ENCODE assay signal across 8 cellular contexts in genomic region chr1:27525296-27526271, GRCh38. TPM values are rescaled to one million over a fixed set of nuclear protein-coding genes. Genes with fewer than 3 reads are reported as not detected.
DNase-seq lines count a peak whose midpoint lies in the region; ATAC-seq, FAIRE-seq and TF ChIP-seq lines count a peak whose summit lies in the region.

No MANE protein-coding gene starts in this region.

- dilution Hi-C loops in IMR-90 (cut with HindIII; ENCODE audit: low sequenced_read_pairs, unreplicated experiment) (no loop called here), keratinocyte (cut with MboI; ENCODE audit: extremely low pct_ligation_motif_present, low sequenced_read_pairs) (no loop called here)

- H2BK120ac ChIP-seq in IMR-90 (ENCODE audit: low read depth, low read length): peak overlapping the region; percentile 75

- H3K9me1 ChIP-seq in IMR-90 (ENCODE audit: insufficient read depth, low read length) (peaks cover 19% of the 10 kb centered on the region), keratinocyte (ENCODE audit: control insufficient read depth, extremely low read depth, insufficient read depth, low read length) (no peaks in the 10 kb centered on the region)

- H3K4me3 ChIP-seq in IMR-90 (ENCODE audit: insufficient read depth, low read depth, low read length) (no peak overlapping the region), keratinocyte (ENCODE audit: control insufficient read depth in 2 of 3, extremely low read depth in 1 of 3, insufficient read depth in 2 of 3, low read depth in 1 of 3, low read length in 3 of 3) (no peak overlapping the region)

- WGBS in IMR-90 (ENCODE audit: extremely low coverage in 2 of 2, insufficient read length in 1 of 2), 2 experiments: 60% methylated on average over 5 of the region's 16 CpGs; no CpG with 5 or more reads in 1 of the 2 experiments

- peaks cover 0 to 16% of the 10 kb centered on the region in 2 experiments; a peak in 2 of 4 replicates for H3K79me1 ChIP-seq in IMR-90 (ENCODE audit: low read depth in 1 of 2, low read length in 2 of 2)

- no peaks in the 10 kb centered on the region for H4K20me1 ChIP-seq in IMR-90 (ENCODE audit: insufficient read depth, low read length)
- H4K20me1 ChIP-seq in keratinocyte (ENCODE audit: control insufficient read depth, extremely low read depth, insufficient read depth, low read length): no peaks in the 10 kb centered on the region

- POLR2A ChIA-PET in IMR-90 (lab: Charles Lee; ENCODE audit: unreplicated experiment) (no interaction called here), MCF 10A (lab: Yijun Ruan, JAX) (interaction anchor here (1.6 to 7.2 kb wide), 4 partner anchors 14 to 78 kb away, joined by 3 to 78 read pairs (median 8); partner anchors contain the start of genes AHDC1 and WASF2)

- TF ChIP-seq POLR2A in IMR-90 (IDR thresholded peaks at IDR 0.05; ENCODE audit: low read depth, low read length): no peak

- H3K9ac ChIP-seq in IMR-90 (ENCODE audit: low read depth, low read length): peak overlapping the region; percentile 28; the same call in 1 of the 2 replicates
- peak overlapping the region; percentile 87 for H3K9ac ChIP-seq in keratinocyte (ENCODE audit: control insufficient read depth, extremely low read depth, insufficient read depth, low read length)

- peak overlapping the region; percentile 78 to 89 for H4K8ac ChIP-seq in IMR-90 (ENCODE audit: low read depth in 2 of 2, low read length in 2 of 2)

- H3K27ac ChIP-seq in IMR-90 (ENCODE audit: insufficient read depth, low read length): peak overlapping the region; percentile 55; the same call in 1 of the 2 replicates
- H3K27ac ChIP-seq in keratinocyte (ENCODE audit: control insufficient read depth, insufficient read depth, low read length): peak overlapping the region; percentile 65

- H3K4me2 ChIP-seq in IMR-90 (ENCODE audit: low read depth, low read length) (peak overlapping the region; percentile 49), keratinocyte (ENCODE audit: control insufficient read depth, extremely low read depth, insufficient read depth, low read depth, low read length) (peak overlapping the region; percentile 39)

- H3K4ac ChIP-seq in IMR-90 (ENCODE audit: low read depth, low read length): peak overlapping the region; percentile 91

- H3K27me3 Mint-ChIP-seq in MCF 10A (ENCODE audit: insufficient read depth, unreplicated experiment): no peaks in the 10 kb centered on the region

- H3K4me1 ChIP-seq in IMR-90 (ENCODE audit: control insufficient read depth, insufficient read depth, low read length): peaks cover 42% of the 10 kb centered on the region
- peaks cover 84% of the 10 kb centered on the region for H3K4me1 ChIP-seq in keratinocyte (ENCODE audit: control insufficient read depth, extremely low read depth, insufficient read depth, low read length)

- no peaks in the 10 kb centered on the region for H3K27me3 ChIP-seq in IMR-90 (ENCODE audit: control insufficient read depth, insufficient read depth, low read length)
- no peaks in the 10 kb centered on the region for H3K27me3 ChIP-seq in keratinocyte (ENCODE audit: control insufficient read depth, extremely low read depth, insufficient read depth, low read length)

- no peaks in the 10 kb centered on the region for H3K79me2 ChIP-seq in keratinocyte (ENCODE audit: control insufficient read depth, insufficient read depth, low read length)

- H2BK5ac ChIP-seq in IMR-90 (ENCODE audit: low read depth, low read length, poor library complexity, severe bottlenecking): peak overlapping the region; percentile 62

- intact Hi-C loops in IMR-90 (cut with micrococcal nuclease): no loop called here
- intact Hi-C loops in MCF 10A (cut with micrococcal nuclease): no loop called here

- TF ChIP-seq CTCF in IMR-90 (conservative IDR thresholded peaks at IDR 0.05; ENCODE audit: low read depth, low read length): no peak
- no peak for TF ChIP-seq CTCF in MCF 10A (IDR thresholded peaks at IDR 0.05; ENCODE audit: unreplicated experiment)
- TF ChIP-seq CTCF in keratinocyte (optimal IDR thresholded peaks at IDR 0.05 in 1 of 3, IDR thresholded peaks at IDR 0.05 in 1 of 3, conservative IDR thresholded peaks at IDR 0.05 in 1 of 3; ENCODE audit: extremely low read depth in 1 of 3, insufficient read depth in 2 of 3, low read length in 3 of 3): no peak

- peaks cover 17% of the 10 kb centered on the region for H3K36me3 Mint-ChIP-seq in MCF 10A (ENCODE audit: insufficient read depth, unreplicated experiment)

- peaks cover 71% of the 10 kb centered on the region for H3K4me1 Mint-ChIP-seq in MCF 10A (ENCODE audit: insufficient read depth, unreplicated experiment)

- 0 out of 2 replicates have a peak overlapping the region, but pooled peaks have one; percentile 27 for H3K56ac ChIP-seq in IMR-90 (ENCODE audit: extremely low read depth, insufficient read depth, low read length)

- H4K91ac ChIP-seq in IMR-90 (ENCODE audit: insufficient read depth, low read depth, low read length): peak overlapping the region; percentile 87

- H4K5ac ChIP-seq in IMR-90 (ENCODE audit: low read depth, low read length): peak overlapping the region; percentile 73

- CTCF ChIA-PET in IMR-90 (lab: Yijun Ruan, JAX): interaction anchor here (1.8 kb wide), 1 partner anchor 31 kb away, joined by 10 read pairs; no protein-coding TSS in a partner anchor
- CTCF ChIA-PET in MCF 10A (lab: Yijun Ruan, JAX): interaction anchor here (0.6 to 1.7 kb wide), 6 partner anchors 17 to 242 kb away, joined by 3 to 6 read pairs (median 3); no protein-coding TSS in a partner anchor

- peak; percentile 28 to 30 for ATAC-seq in activated CD4-positive, CD25-positive, alpha-beta regulatory T cell treated with anti-CD3 and anti-CD28 coated beads, Interleukin-2, amount 50 U/mL, for 24 hours
- peak; percentile 75 for ATAC-seq in IMR-90 (ENCODE audit: low read depth)
- no peak for ATAC-seq in HG03457 (IDR thresholded peaks at IDR 0.05; ENCODE audit: unreplicated experiment)

- H2AK9ac ChIP-seq in IMR-90 (replicated peaks; ENCODE audit: low read depth, low read length, poor library complexity): peak overlapping the region; percentile 98

- H2AFZ ChIP-seq in IMR-90 (replicated peaks; ENCODE audit: low read length, poor library complexity) (peak overlapping the region; percentile 87), keratinocyte (ENCODE audit: control insufficient read depth, low read length) (no peak overlapping the region)

- no peaks in the 10 kb centered on the region for H3K36me3 ChIP-seq in IMR-90 (ENCODE audit: control insufficient read depth, insufficient read depth, low read length)
- H3K36me3 ChIP-seq in keratinocyte (ENCODE audit: control insufficient read depth in 2 of 2, extremely low read depth in 1 of 2, insufficient read depth in 2 of 2, low read length in 2 of 2): no peaks in the 10 kb centered on the region

- peak overlapping the region; percentile 51 for H3K18ac ChIP-seq in IMR-90 (ENCODE audit: low read depth, low read length)

- no TSS peak for BruUV-seq in IMR-90 (replicated peaks; lab: Mats Ljungman, UMichigan)
- BruUV-seq in MCF 10A (replicated peaks; lab: Mats Ljungman, UMichigan): no TSS peak

- H3K9me3 ChIP-seq in IMR-90 (ENCODE audit: control insufficient read depth, insufficient read depth, low read length) (no peaks in the 10 kb centered on the region), keratinocyte (ENCODE audit: control insufficient read depth, low read depth, low read length) (no peaks in the 10 kb centered on the region)

- peak overlapping the region; percentile 71; the same call in 1 of the 2 replicates for H2BK20ac ChIP-seq in IMR-90 (ENCODE audit: low read depth, low read length)

- no peak for DNase-seq in activated CD4-positive, CD25-positive, alpha-beta regulatory T cell treated with anti-CD3 and anti-CD28 coated beads, Interleukin-2, amount 50 U/mL, for 72 hours
- DNase-seq in IMR-90: peak; percentile 53
- peak; percentile 91 for DNase-seq in SKM-1 treated with dmso at 0.1 percent for 144 hours (lab: John Stamatoyannopoulos, UW; ENCODE audit: unreplicated experiment)
- no peak for DNase-seq in MCF 10A (ENCODE audit: unreplicated experiment)
- DNase-seq in keratinocyte (ENCODE audit: low read depth, low spot score): peak; percentile 86
- peak; percentile 60 for DNase-seq in stimulated activated CD4-positive, alpha-beta T cell treated with anti-CD3 and anti-CD28 coated beads, Interleukin-4, amount 100 ng/mL, for 24 hours

- no peaks in the 10 kb centered on the region for H3K9me3 Mint-ChIP-seq in MCF 10A (ENCODE audit: unreplicated experiment)

- peak overlapping the region; percentile 79 for H3K23ac ChIP-seq in IMR-90 (ENCODE audit: low read depth, low read length)

- peak overlapping the region; percentile 87; the same call in 2 of the 3 replicates for H2BK15ac ChIP-seq in IMR-90 (ENCODE audit: low read depth, low read length)

- peak overlapping the region; percentile 22 for H3K4me3 Mint-ChIP-seq in MCF 10A (ENCODE audit: unreplicated experiment)

- peak overlapping the region; percentile 90 for H3K14ac ChIP-seq in IMR-90 (replicated peaks; ENCODE audit: low read depth, low read length)

- in situ Hi-C loops in IMR-90 (cut with MboI; ENCODE audit: low sequenced_read_pairs): no loop called here

- peak overlapping the region; percentile 22 for H3K27ac Mint-ChIP-seq in MCF 10A (ENCODE audit: low read depth, unreplicated experiment)

- TF ChIP-seq RAD21 in IMR-90 (IDR thresholded peaks at IDR 0.05; ENCODE audit: low read length): no peak

- no peak for FAIRE-seq in keratinocyte (lab: Jason Lieb, UNC)

- H2AK5ac ChIP-seq in IMR-90 (ENCODE audit: low read depth, low read length): peak overlapping the region; percentile 94

TF ChIP-seq in IMR-90, 13 proteins besides CTCF, POLR2A, EP300 and RAD21:
- TF ChIP-seq MAZ (IDR thresholded peaks at IDR 0.05; ENCODE audit: borderline replicate concordance, low read depth, low read length) (peak; percentile 19; the same call in 1 of the 2 replicates), SMC3 (IDR thresholded peaks at IDR 0.05; ENCODE audit: low read depth, low read length) (no peak)
TF ChIP-seq in IMR-90: peak in this region for 1.

RNA-seq across cellular contexts. Expression of gene WASF2, which starts 35.6 kb away (rescaled TPM):
- total RNA-seq in IMR-90 (2012; rRNA removed) (7.5 and 7.9 TPM in 2 replicates), MCF 10A (2022) (131 and 154 TPM in 2 replicates)
- polyA plus RNA-seq in IMR-90 (2012; rRNA removed) (45.0 and 45.4 TPM in 2 replicates), keratinocyte (31.3 to 53.8 TPM (median 42.9 TPM) in 3 replicates)
- polyA plus RNA-seq in IMR-90 (2012; cell fraction: cytosol; rRNA removed): 28.6 and 29.9 TPM in 2 replicates
- polyA plus RNA-seq in IMR-90 (2012; cell fraction: nucleus; rRNA removed; ENCODE audit: low replicate concordance): 29.8 and 37.0 TPM in 2 replicates
- polyA plus RNA-seq in keratinocyte (2011; ENCODE audit: low read depth): 43.3 TPM
- polyA plus RNA-seq in keratinocyte (2011; cell fraction: cytosol; rRNA removed): 52.9 and 67.2 TPM in 2 replicates
- polyA plus RNA-seq in keratinocyte (2011; cell fraction: nucleus; rRNA removed): 50.6 and 59.2 TPM in 2 replicates
- 49.9 and 65.8 TPM in 2 replicates for polyA plus RNA-seq in keratinocyte (2012; ENCODE audit: low replicate concordance)
- 53.1 to 145 TPM (median 57.9 TPM) in 3 replicates for polyA minus RNA-seq in keratinocyte
- polyA minus RNA-seq in keratinocyte (2011; cell fraction: cytosol; rRNA and poly(A)+ RNA removed): 49.5 TPM
- polyA minus RNA-seq in keratinocyte (2011; cell fraction: nucleus; rRNA and poly(A)+ RNA removed): 25.2 and 42.4 TPM in 2 replicates

Comparison
In these comparisons a context has a peak if more than half of its experiments do, and no peak if none do; other contexts are left out.
1. DNase-seq: peak in IMR-90 (single experiment), SKM-1 treated with dmso at 0.1 percent for 144 hours (single experiment), keratinocyte (single experiment) and stimulated activated CD4-positive, alpha-beta T cell treated with anti-CD3 and anti-CD28 coated beads, Interleukin-4, amount 100 ng/mL, for 24 hours (single experiment); none in activated CD4-positive, CD25-positive, alpha-beta regulatory T cell treated with anti-CD3 and anti-CD28 coated beads, Interleukin-2, amount 50 U/mL, for 72 hours (single experiment) and MCF 10A (single experiment).
2. RNA of gene WASF2, which starts 35.6 kb away (total RNA-seq): 131 to 154 TPM in MCF 10A; 7.5 to 7.9 TPM in IMR-90; every median in the first group is over 10 times any median in the second.